15 cellular contexts compared by ENCODE assay signal in the genomic region with DNA sequence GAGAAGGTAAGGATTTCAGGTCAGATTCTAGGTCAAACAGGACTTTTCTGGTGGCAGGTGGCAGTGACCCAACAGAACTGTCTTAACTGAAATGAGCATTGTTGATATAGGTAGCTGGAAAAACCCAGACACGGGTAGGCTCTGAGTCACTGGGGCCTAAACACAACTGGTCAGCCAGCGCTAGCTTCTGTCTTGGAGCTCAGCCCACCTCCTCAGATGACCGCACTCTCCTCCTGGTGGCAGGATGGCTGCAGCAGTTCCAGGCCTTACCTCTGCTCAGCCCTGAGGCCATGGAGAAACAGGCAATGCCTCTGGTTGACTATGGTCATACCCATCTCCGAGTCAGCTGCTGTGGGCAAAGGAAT.
DNase-seq lines count a peak whose midpoint lies in the region; ATAC-seq and TF ChIP-seq lines count a peak whose summit lies in the region.
"Had no signal": no experiment of that assay in that cellular context is flagged by ENCODE, and none has a peak within 500 bp of the region (broad histone marks: within the 10 kb centered on the region; RNA-seq: fewer than 3 reads in every experiment).

No MANE protein-coding gene starts in this region.

- peaks cover 0 to 7% (median 4%) of the 10 kb centered on the region in 7 donors for H3K9me3 Mint-ChIP-seq in CD14-positive monocyte

- H3K36me3 Mint-ChIP-seq in CD14-positive monocyte = peaks cover 0 to 2% of the 10 kb centered on the region in 2 donors

- POLR2A ChIA-PET in BJ (lab: Charles Lee) = interaction anchor here (0.7 kb wide), 1 partner anchor 222 kb away, joined by 3 read pairs; no protein-coding TSS in a partner anchor

- CTCF ChIA-PET in BJ (lab: Yijun Ruan, JAX) = interaction anchor here (0.6 to 1.0 kb wide), 3 partner anchors 12 to 749 kb away, joined by 3 to 5 read pairs (median 3); no protein-coding TSS in a partner anchor

- ATAC-seq in GM19467 (IDR thresholded peaks at IDR 0.05; ENCODE audit: unreplicated experiment) = no peak

- H3K9me3 ChIP-seq in MG63 = no peaks in the 10 kb centered on the region
- H3K9me3 ChIP-seq: adrenal gland had no signal

- H3K4me3 ChIP-seq in BJ (ENCODE audit: low read depth, low read length) = no peak overlapping the region
- no peak overlapping the region for H3K4me3 ChIP-seq in MG63
- H3K4me3 ChIP-seq in cardiac fibroblast (replicated peaks in 1 of 2; ENCODE audit: low read depth in 2 of 2, low read length in 2 of 2) = no peak overlapping the region
- H3K4me3 ChIP-seq: adrenal gland, lung, SK-N-MC had no signal

- no peak overlapping the region for H3K27ac Mint-ChIP-seq in CD14-positive monocyte

- no peak for DNase-seq in BJ (ENCODE audit: low read depth)
- peak; percentile 58 for DNase-seq in MG63
- DNase-seq in cardiac fibroblast (ENCODE audit: low read depth in 2 of 2) = peak; percentile 72 to 88
- DNase-seq in lung microvascular endothelial cell (ENCODE audit: low read depth in 2 of 2) = peak; percentile 52 to 92
- DNase-seq in CD14-positive monocyte (ENCODE audit: low spot score) = no peak
- no peak for DNase-seq in GM10266 (ENCODE audit: extremely low spot score)
- DNase-seq in NK-92 treated with Interleukin-12 subunit alpha and Interleukin-12 subunit beta, amount 100 ng/mL, for 24 hours (lab: John Stamatoyannopoulos, UW) = no peak
- DNase-seq: activated CD8-positive, alpha-beta memory T cell treated with anti-CD3 and anti-CD28 coated beads, Interleukin-2, amount 50 U/mL, for 4 hours; DND-41; effector memory CD4-positive, alpha-beta T cell; NCI-H187 had no signal

- H3K4me1 Mint-ChIP-seq in CD14-positive monocyte = peaks cover 24% of the 10 kb centered on the region

- intact Hi-C loops in CD14-positive monocyte (cut with micrococcal nuclease) = no loop called here

- TF ChIP-seq CTCF in BJ (IDR thresholded peaks at IDR 0.05; ENCODE audit: insufficient read depth, low read depth, low read length) (0 out of 2 replicates have a peak, but pooled peaks have one; percentile 22), cardiac fibroblast (IDR thresholded peaks at IDR 0.05; ENCODE audit: low read depth, low read length) (peak; percentile 60), CD14-positive monocyte (IDR thresholded peaks at IDR 0.05) (no peak), GM10266 (IDR thresholded peaks at IDR 0.05; ENCODE audit: control insufficient read depth, insufficient read depth, low read depth, missing control alignments) (no peak)

- no peaks in the 10 kb centered on the region; the same call in none of the 2 replicates for H3K27me3 ChIP-seq in BJ (ENCODE audit: control insufficient read depth, insufficient read depth, low read length)
- no peaks in the 10 kb centered on the region for H3K27me3 ChIP-seq in MG63

- peak overlapping the region in 1 of 2 donors; percentile 60 for H3K4me3 Mint-ChIP-seq in CD14-positive monocyte

- H3K36me3 ChIP-seq in BJ (ENCODE audit: control insufficient read depth, insufficient read depth, low read length) (no peaks in the 10 kb centered on the region), MG63 (no peaks in the 10 kb centered on the region)
- H3K36me3 ChIP-seq: adrenal gland had no signal

- H3K27me3 Mint-ChIP-seq in CD14-positive monocyte (ENCODE audit: low read depth in 3 of 3) = peaks cover 29 to 54% (median 34%) of the 10 kb centered on the region in 3 donors

Comparison
In these comparisons a context has a peak if more than half of its experiments do, and no peak if none do; other contexts are left out.
1. DNase-seq: peak in MG63 (single experiment), cardiac fibroblast (2 of 2) and lung microvascular endothelial cell (2 of 2); none in BJ (single experiment), CD14-positive monocyte (single experiment), GM10266 (single experiment) and NK-92 treated with Interleukin-12 subunit alpha and Interleukin-12 subunit beta, amount 100 ng/mL, for 24 hours (single experiment).
2. CTCF ChIP-seq: peak in BJ (single experiment) and cardiac fibroblast (single experiment); none in CD14-positive monocyte (single experiment) and GM10266 (single experiment).